Comparison of ENCODE assay signal across 9 cellular contexts in the genomic region with DNA sequence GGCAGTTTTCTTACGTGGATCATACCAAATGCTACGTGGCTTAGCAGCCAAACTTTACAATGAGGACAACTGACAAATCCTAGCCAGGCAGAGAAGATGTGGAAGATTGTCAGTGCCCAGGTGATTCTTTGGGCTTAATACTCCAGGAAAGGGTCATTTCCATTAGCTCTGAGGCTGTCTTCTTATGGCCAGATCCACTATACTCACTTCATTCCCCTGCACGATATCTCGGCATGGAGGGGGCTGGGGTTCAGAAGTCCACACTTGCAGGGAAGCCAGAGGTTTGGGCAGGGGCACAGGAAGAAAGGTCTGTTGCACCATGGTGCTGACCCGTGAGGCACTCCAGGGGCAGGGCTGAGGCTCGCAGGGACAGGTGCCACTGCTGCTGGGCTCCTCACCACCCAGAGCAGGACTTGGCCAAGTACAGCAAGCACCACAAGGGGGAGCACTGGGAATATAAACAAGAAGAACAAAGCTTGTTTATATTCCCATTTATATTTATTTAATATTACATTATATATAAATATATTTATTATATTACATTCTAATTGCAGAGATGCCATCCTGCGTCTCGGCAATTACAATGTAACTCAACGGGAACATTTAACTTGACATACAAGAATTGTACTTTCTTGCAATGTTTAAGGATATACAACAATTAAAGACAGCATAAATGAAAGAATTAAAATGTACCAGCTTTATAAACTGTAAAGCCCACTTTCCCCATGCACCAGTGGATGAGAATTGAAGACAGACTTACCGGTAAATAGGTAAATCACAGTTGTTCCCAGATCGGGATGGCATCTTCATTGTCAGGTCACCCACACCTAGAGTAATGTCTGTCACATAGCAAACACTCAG. TPM values are rescaled to one million over a fixed set of nuclear protein-coding genes. Genes with fewer than 3 reads are reported as not detected.
DNase-seq lines count a peak whose midpoint lies in the region; ATAC-seq, FAIRE-seq and TF ChIP-seq lines count a peak whose summit lies in the region.
"Had no signal": no experiment of that assay in that cellular context is flagged by ENCODE, and none has a peak within 500 bp of the region (broad histone marks: within the 10 kb centered on the region; RNA-seq: fewer than 3 reads in every experiment).

No MANE protein-coding gene starts in this region.

- ATAC-seq in HG02588 (IDR thresholded peaks at IDR 0.05; ENCODE audit: unreplicated experiment) = peak; percentile 44
- ATAC-seq in activated CD4-positive, CD25-positive, alpha-beta regulatory T cell treated with anti-CD3 and anti-CD28 coated beads, Interleukin-2, amount 50 U/mL, for 24 hours = peak; percentile 63 to 74
- peak; percentile 98 for ATAC-seq in left lobe of liver
- ATAC-seq in HG02763 (IDR thresholded peaks at IDR 0.05; ENCODE audit: unreplicated experiment) = no peak

- DNase-seq in D721Med (ENCODE audit: insufficient read length, low spot score) = no peak
- peak; percentile 31 for DNase-seq in NCI-H2227 treated with DMSO at 0.1 percent for 48 hours (lab: John Stamatoyannopoulos, UW)
- DNase-seq in central memory CD4-positive, alpha-beta T cell = peak; percentile 30
- peak; percentile 71 for DNase-seq in left lobe of liver (ENCODE audit: low spot score)
- peak; percentile 70 for DNase-seq in stimulated activated CD4-positive, alpha-beta T cell treated with anti-CD3 and anti-CD28 coated beads, Interleukin-4, amount 100 ng/mL, for 24 hours

- peak; percentile 41 for FAIRE-seq in D721Med (lab: Jason Lieb, UNC)

- TF ChIP-seq CTCF in D721Med (IDR thresholded peaks at IDR 0.05; ENCODE audit: insufficient read depth, missing control alignments) = peak; percentile 72

RNA-seq across cellular contexts. Expression of gene CLUL1, which starts 27.2 kb away (rescaled TPM):
- not detected for total RNA-seq in left lobe of liver
- total RNA-seq: activated CD8-positive, alpha-beta memory T cell treated with anti-CD3 and anti-CD28 coated beads for 36 hours had no signal

RNA-seq across cellular contexts. Expression of gene TYMS, which starts 33.5 kb away (rescaled TPM):
- 1.7 TPM for total RNA-seq in left lobe of liver

RNA-seq across cellular contexts. Expression of gene CETN1, which starts 43.8 kb away (rescaled TPM):
- total RNA-seq in left lobe of liver = not detected
- total RNA-seq: activated CD8-positive, alpha-beta memory T cell treated with anti-CD3 and anti-CD28 coated beads for 36 hours had no signal
